ENCODE assay signal across 8 cellular contexts in genomic region chr1:100455478-100456072, GRCh38.
DNase-seq lines count a peak whose midpoint lies in the region; ATAC-seq and TF ChIP-seq lines count a peak whose summit lies in the region.

No MANE protein-coding gene starts in this region.

- H3K36me3 ChIP-seq in right atrium auricular region (no peaks in the 10 kb centered on the region), upper lobe of right lung (no peaks in the 10 kb centered on the region)

- H3K27me3 ChIP-seq in right atrium auricular region = no peaks in the 10 kb centered on the region
- H3K27me3 ChIP-seq in right cardiac atrium (ENCODE audit: control insufficient read depth, insufficient read depth) = no peaks in the 10 kb centered on the region
- no peaks in the 10 kb centered on the region for H3K27me3 ChIP-seq in upper lobe of right lung

- DNase-seq in right atrium auricular region (ENCODE audit: low spot score) (no peak), right cardiac atrium (no peak), RKO (ENCODE audit: low spot score) (peak; percentile 50), fibroblast of pulmonary artery (ENCODE audit: low read depth) (peak; percentile 35), upper lobe of right lung (no peak)

- H3K4me3 ChIP-seq in right atrium auricular region (no peak overlapping the region), right cardiac atrium (ENCODE audit: low read length) (no peak overlapping the region), fibroblast of pulmonary artery (replicated peaks; ENCODE audit: low read depth, low read length) (no peak overlapping the region), upper lobe of right lung (no peak overlapping the region)

- H3K27ac ChIP-seq in right atrium auricular region (no peak overlapping the region), right cardiac atrium (ENCODE audit: low read length) (no peak overlapping the region), upper lobe of right lung (no peak overlapping the region)

- TF ChIP-seq CTCF in right atrium auricular region (IDR thresholded peaks at IDR 0.05) (peak; percentile 39 to 64), fibroblast of pulmonary artery (IDR thresholded peaks at IDR 0.05; ENCODE audit: low read length, missing control alignments) (peak; percentile 47), upper lobe of right lung (IDR thresholded peaks at IDR 0.05) (peak; percentile 59)

- no peaks in the 10 kb centered on the region for H3K9me3 ChIP-seq in right atrium auricular region
- no peaks in the 10 kb centered on the region for H3K9me3 ChIP-seq in right cardiac atrium (ENCODE audit: control insufficient read depth, low read length)
- no peaks in the 10 kb centered on the region for H3K9me3 ChIP-seq in upper lobe of right lung

- intact Hi-C loops in right cardiac atrium (cut with DNase I) = loop anchor here (5.0 to 10.0 kb wide), 4 partner anchors 101 to 651 kb away; partner anchors contain the start of genes CDC14A (in 1 of the 4) and RTCA (in 1 of the 4)
- intact Hi-C loops in upper lobe of right lung (cut with DNase I) = loop anchor here (10.0 kb wide), 1 partner anchor 641 kb away; no protein-coding TSS in a partner anchor

- peaks cover 0 to 6% of the 10 kb centered on the region in 2 donors for H3K4me1 ChIP-seq in right atrium auricular region
- no peaks in the 10 kb centered on the region for H3K4me1 ChIP-seq in right cardiac atrium (ENCODE audit: control insufficient read depth, insufficient read depth, low read length)
- H3K4me1 ChIP-seq in upper lobe of right lung = no peaks in the 10 kb centered on the region

- ATAC-seq in right cardiac atrium (no peak), upper lobe of right lung (no peak), GM21576 (IDR thresholded peaks at IDR 0.05; ENCODE audit: unreplicated experiment) (no peak), GM21737 (IDR thresholded peaks at IDR 0.05; ENCODE audit: unreplicated experiment) (no peak), GM21423 (IDR thresholded peaks at IDR 0.05; ENCODE audit: unreplicated experiment) (no peak)

Comparison
In these comparisons a context has a peak if more than half of its experiments do, and no peak if none do; other contexts are left out.
1. DNase-seq: peak in RKO (single experiment) and fibroblast of pulmonary artery (single experiment); none in right atrium auricular region (single experiment), right cardiac atrium (0 of 3) and upper lobe of right lung (single experiment).
2. Peak in every context shown above with its lines, with median percentiles within 50 percentile points of each other: CTCF ChIP-seq.